8 cellular contexts compared by ENCODE assay signal in genomic region chr7:92528958-92529264, GRCh38. TPM values are rescaled to one million over a fixed set of nuclear protein-coding genes. Genes with fewer than 3 reads are reported as not detected.
DNase-seq lines count a peak whose midpoint lies in the region; ATAC-seq and TF ChIP-seq lines count a peak whose summit lies in the region.

No MANE protein-coding gene starts in this region.

- peak overlapping the region; percentile 99 for H3K4me2 ChIP-seq in neural cell (ENCODE audit: low read length)

- H3K27me3 ChIP-seq in HL-60 (ENCODE audit: insufficient read depth, poor library complexity, severe bottlenecking) = no peaks in the 10 kb centered on the region
- H3K27me3 ChIP-seq in neural cell (ENCODE audit: insufficient read depth, low read depth, low read length) = no peaks in the 10 kb centered on the region

- no peaks in the 10 kb centered on the region for H3K9me3 ChIP-seq in neural cell (ENCODE audit: low read length)

- no peak for TF ChIP-seq EP300 in neural cell (conservative IDR thresholded peaks at IDR 0.05; ENCODE audit: poor library complexity, severe bottlenecking)

- DNase-seq in HL-60 (ENCODE audit: low read depth in 1 of 2, low spot score in 1 of 2) (no peak), T1000 (lab: John Stamatoyannopoulos, UW) (no peak), foreskin melanocyte (no peak), 8988T (no peak)
- no peak for DNase-seq in NK-92 treated with Interleukin-12 subunit alpha and Interleukin-12 subunit beta, amount 100 ng/mL, for 24 hours (lab: John Stamatoyannopoulos, UW)

- peak; percentile 5 for ATAC-seq in GM18511 (IDR thresholded peaks at IDR 0.05; ENCODE audit: unreplicated experiment)

- TF ChIP-seq RAD21 in neural cell (conservative IDR thresholded peaks at IDR 0.05) = no peak

- peak overlapping the region; percentile 82 for H3K9ac ChIP-seq in neural cell (ENCODE audit: low read length)

- H3K4me3 ChIP-seq in HL-60 (replicated peaks; ENCODE audit: insufficient read depth, low read length) (peak overlapping the region; percentile 100), neural cell (ENCODE audit: low read length) (peak overlapping the region; percentile 98)

- H3K9me2 ChIP-seq in neural cell (ENCODE audit: insufficient read depth, low read length) = no peaks in the 10 kb centered on the region

- H3K27ac ChIP-seq in HL-60 (replicated peaks) (peak overlapping the region; percentile 82), cingulate gyrus (ENCODE audit: low read depth, low read length) (peak overlapping the region; percentile 93), neural cell (ENCODE audit: low read length) (peak overlapping the region; percentile 84)

- peaks cover 9% of the 10 kb centered on the region for H3K36me3 ChIP-seq in neural cell (ENCODE audit: insufficient read depth, low read length)

- H3F3A ChIP-seq in neural cell (ENCODE audit: insufficient read depth, low read length, poor library complexity, severe bottlenecking) = no peaks in the 10 kb centered on the region

- H3K79me2 ChIP-seq in neural cell (replicated peaks; ENCODE audit: insufficient read depth, low read length) = peaks cover 28% of the 10 kb centered on the region

- H4K20me1 ChIP-seq in neural cell (ENCODE audit: insufficient read depth) = no peaks in the 10 kb centered on the region

- peak overlapping the region; percentile 88 for H2AFZ ChIP-seq in neural cell (ENCODE audit: low read depth, low read length)

- TF ChIP-seq CTCF in HL-60 (IDR thresholded peaks at IDR 0.05; ENCODE audit: insufficient read depth, low read length) (no peak), neural cell (IDR thresholded peaks at IDR 0.05; ENCODE audit: poor library complexity, severe bottlenecking) (no peak)

TF ChIP-seq in neural cell, 6 proteins besides CTCF, POLR2A, EP300 and RAD21:
- TF ChIP-seq POLR2AphosphoS5 (IDR thresholded peaks at IDR 0.05) (no peak), REST (IDR thresholded peaks at IDR 0.05; ENCODE audit: borderline replicate concordance) (peak; percentile 12), MXI1 (conservative IDR thresholded peaks at IDR 0.05; ENCODE audit: poor library complexity, severe bottlenecking) (peak; percentile 30), SMC3 (conservative IDR thresholded peaks at IDR 0.05; ENCODE audit: poor library complexity) (no peak), TAF1 (IDR thresholded peaks at IDR 0.05; ENCODE audit: low read depth) (no peak), EZH2 (IDR thresholded peaks at IDR 0.05; ENCODE audit: borderline replicate concordance, insufficient read depth, low read length, poor library complexity, severe bottlenecking) (no peak)

RNA-seq across cellular contexts. Expression of gene RBM48, which starts 0.3 kb away (rescaled TPM):
- 20.2 and 26.4 TPM in 2 replicates for polyA plus RNA-seq in neural cell
- 34.8 and 39.4 TPM in 2 replicates for polyA minus RNA-seq in neural cell

RNA-seq across cellular contexts. Expression of gene PEX1, which starts 0.6 kb away (rescaled TPM):
- polyA plus RNA-seq in neural cell = 77.7 and 108 TPM in 2 replicates
- 86.2 and 99.8 TPM in 2 replicates for polyA minus RNA-seq in neural cell

RNA-seq across cellular contexts. Expression of gene ERVW-1, which starts 51.2 kb away (rescaled TPM):
- not detected in 2 replicates for polyA plus RNA-seq in neural cell
- not detected in 2 replicates for polyA minus RNA-seq in neural cell
